In genomic region chr7:3244241-3244814, GRCh38 we compare ENCODE assay signal across 12 cellular contexts. TPM values are rescaled to one million over a fixed set of nuclear protein-coding genes. Genes with fewer than 3 reads are reported as not detected.
DNase-seq lines count a peak whose midpoint lies in the region; ATAC-seq and TF ChIP-seq lines count a peak whose summit lies in the region.
"Had no signal": no experiment of that assay in that cellular context is flagged by ENCODE, and none has a peak within 500 bp of the region (broad histone marks: within the 10 kb centered on the region; RNA-seq: fewer than 3 reads in every experiment).

No MANE protein-coding gene starts in this region.

- in situ Hi-C loops in Caki2 (cut with HindIII; ENCODE audit: low pct_unique_long_range_greater_than_20kb, low sequenced_read_pairs) (no loop called here), astrocyte of the spinal cord (cut with HindIII; ENCODE audit: low sequenced_read_pairs) (no loop called here)

- H3K23ac ChIP-seq in mesenchymal stem cell (ENCODE audit: low read length in 2 of 2), result no peak overlapping the region

- no peak overlapping the region for H2AFZ ChIP-seq in mesenchymal stem cell (ENCODE audit: low read depth, low read length)

- H3K9ac ChIP-seq in mesenchymal stem cell (ENCODE audit: low read length), result peak overlapping the region; percentile 50

- H3K4me3 ChIP-seq in astrocyte of the spinal cord (ENCODE audit: low read depth, low read length) (no peak overlapping the region), mesenchymal stem cell (ENCODE audit: insufficient read depth in 1 of 2, low read depth in 1 of 2, low read length in 2 of 2) (peak overlapping the region in 1 of 2 experiments; percentile 2), A673 (ENCODE audit: low read depth, low read length, poor library complexity, severe bottlenecking) (no peak overlapping the region)
- H3K4me3 ChIP-seq: GM12878 had no signal

- H3K18ac ChIP-seq in mesenchymal stem cell (ENCODE audit: low read depth in 1 of 2, low read length in 2 of 2), result peak overlapping the region in 1 of 2 experiments; percentile 63

- no TSS peak for BruUV-seq in A673 (replicated peaks; lab: Mats Ljungman, UMichigan)

- no peak overlapping the region for H2BK5ac ChIP-seq in mesenchymal stem cell (ENCODE audit: low read depth, low read length, poor library complexity, severe bottlenecking)

- no peak overlapping the region for H4K8ac ChIP-seq in mesenchymal stem cell (ENCODE audit: low read length)

- CTCF ChIA-PET in A673 (lab: Charles Lee), result no interaction called here

- peak overlapping the region in 1 of 2 experiments; percentile 81 for H3K4ac ChIP-seq in mesenchymal stem cell (ENCODE audit: low read depth in 1 of 2, low read length in 2 of 2)

- peak overlapping the region; percentile 0 to 57 for H2BK12ac ChIP-seq in mesenchymal stem cell (ENCODE audit: low read length in 2 of 2)

- TF ChIP-seq CTCF in astrocyte of the spinal cord (IDR thresholded peaks at IDR 0.05; ENCODE audit: low read depth, low read length) (no peak), A673 (conservative IDR thresholded peaks at IDR 0.05; ENCODE audit: low read depth, low read length) (no peak)

- no peak overlapping the region for H3K14ac ChIP-seq in mesenchymal stem cell (ENCODE audit: low read length in 2 of 2)

- 5% methylated on average over 6 of the region's 7 CpGs for WGBS in mesenchymal stem cell

- intact Hi-C loops in A673 (cut with micrococcal nuclease; ENCODE audit: unreplicated experiment), result no loop called here
- intact Hi-C loops in posterior vena cava (cut with DNase I), result no loop called here

- H2BK15ac ChIP-seq in mesenchymal stem cell (ENCODE audit: low read depth, poor library complexity, severe bottlenecking), result no peak overlapping the region

- H3K27ac ChIP-seq in mesenchymal stem cell (ENCODE audit: low read length, poor library complexity, severe bottlenecking) (peak overlapping the region; percentile 7), A673 (ENCODE audit: low read depth, low read length, poor library complexity, severe bottlenecking) (no peak overlapping the region)

- POLR2A ChIA-PET in A673 (lab: Charles Lee; ENCODE audit: low non-redundant PET), result no interaction called here

- H2AK5ac ChIP-seq in mesenchymal stem cell (ENCODE audit: low read length, severe bottlenecking), result no peak overlapping the region

- no peak overlapping the region for H4K91ac ChIP-seq in mesenchymal stem cell (ENCODE audit: low read length)

- no peak overlapping the region for H2BK120ac ChIP-seq in mesenchymal stem cell (ENCODE audit: low read depth, low read length)

- ATAC-seq in HG02840 (IDR thresholded peaks at IDR 0.05; ENCODE audit: low FRiP score, unreplicated experiment), result no peak
- ATAC-seq: GM12878, WTC11 had no signal

- no peaks in the 10 kb centered on the region for H3K79me1 ChIP-seq in mesenchymal stem cell (replicated peaks; ENCODE audit: low read length, poor library complexity, severe bottlenecking)

- H3K36me3 ChIP-seq in mesenchymal stem cell (ENCODE audit: control insufficient read depth in 1 of 2, insufficient read depth in 2 of 2, low read depth in 1 of 2, low read length in 2 of 2) (no peaks in the 10 kb centered on the region), A673 (ENCODE audit: insufficient read depth, low read length, poor library complexity, severe bottlenecking) (no peaks in the 10 kb centered on the region)

- peaks cover 6% of the 10 kb centered on the region for H3K4me1 ChIP-seq in mesenchymal stem cell (ENCODE audit: control insufficient read depth, insufficient read depth, low read depth, low read length)
- no peaks in the 10 kb centered on the region for H3K4me1 ChIP-seq in A673 (ENCODE audit: insufficient read depth, low read length, poor library complexity, severe bottlenecking)

- H3K9me3 ChIP-seq in mesenchymal stem cell (ENCODE audit: control insufficient read depth, low read length) (peaks cover 15% of the 10 kb centered on the region), A673 (ENCODE audit: low read depth, low read length, poor library complexity, severe bottlenecking) (peaks cover 3% of the 10 kb centered on the region)

- H3K4me2 ChIP-seq in mesenchymal stem cell (ENCODE audit: low read length, poor library complexity, severe bottlenecking), result no peak overlapping the region

- H3K27me3 ChIP-seq in mesenchymal stem cell (ENCODE audit: control insufficient read depth in 1 of 2, insufficient read depth in 1 of 2, low read length in 2 of 2), result no peaks in the 10 kb centered on the region
- no peaks in the 10 kb centered on the region for H3K27me3 ChIP-seq in A673 (replicated peaks; ENCODE audit: insufficient read depth, low read depth, low read length, poor library complexity)

- peak; percentile 94 for DNase-seq in Caki2 (ENCODE audit: low read depth)
- peak; percentile 74 for DNase-seq in LHCN-M2 (ENCODE audit: low read depth)
- peak; percentile 87 for DNase-seq in astrocyte of the spinal cord (ENCODE audit: low read depth, low spot score)
- peak; percentile 94 for DNase-seq in mesenchymal stem cell
- no peak for DNase-seq in NCI-H1694 treated with DMSO at 0.1 percent for 48 hours (lab: John Stamatoyannopoulos, UW)
- no peak for DNase-seq in A673 (ENCODE audit: low spot score)
- no peak for DNase-seq in posterior vena cava (ENCODE audit: low spot score)
- DNase-seq: KG1, naive B cell had no signal

RNA-seq across cellular contexts. Expression of gene SDK1, which starts 56.7 kb away (rescaled TPM):
- 8.7 and 9.1 TPM in 2 replicates for total RNA-seq in Caki2 (2014; rRNA removed; shearing (Covaris generic); ENCODE audit: low replicate concordance)
- 7.2 and 8.3 TPM in 2 replicates for total RNA-seq in LHCN-M2 (2014; rRNA removed)
- 6.1 TPM for polyA plus RNA-seq in LHCN-M2 (2012)
- polyA plus RNA-seq in mesenchymal stem cell (2013, experiment 1 of 2), result 6.1 TPM
- 6.0 TPM for polyA plus RNA-seq in mesenchymal stem cell (2013, experiment 2 of 2)
- total RNA-seq in A673 (2021), result 14.7 and 17.0 TPM in 2 replicates
- total RNA-seq in posterior vena cava, result 10 to 100 TPM; 14.4 to 18.3 TPM

Comparison
In these comparisons a context has a peak if more than half of its experiments do, and no peak if none do; other contexts are left out.
1. DNase-seq: peak in Caki2 (single experiment), LHCN-M2 (single experiment), astrocyte of the spinal cord (single experiment) and mesenchymal stem cell (single experiment); none in NCI-H1694 treated with DMSO at 0.1 percent for 48 hours (single experiment), A673 (single experiment) and posterior vena cava (single experiment).